8 cellular contexts compared by ENCODE assay signal in genomic region chr4:37685211-37685725, GRCh38. TPM values are rescaled to one million over a fixed set of nuclear protein-coding genes. Genes with fewer than 3 reads are reported as not detected.
A peak's percentile ranks its signal among the peaks of the same experiment; 100 is the strongest.
DNase-seq lines count a peak whose midpoint lies in the region; ATAC-seq and TF ChIP-seq lines count a peak whose summit lies in the region.

No MANE protein-coding gene starts in this region.

- H3K9ac ChIP-seq in liver (ENCODE audit: low read depth in 1 of 2, low read length in 2 of 2): peak overlapping the region; percentile 83 to 85
- peak overlapping the region; percentile 43 to 96 for H3K9ac ChIP-seq in stomach smooth muscle (ENCODE audit: low read length in 2 of 2)

- whole genome bisulfite sequencing in liver: 12% methylated on average over 10 of the region's 10 CpGs

- H3K36me3 ChIP-seq in Peyer's patch (no peaks in the 10 kb centered on the region), breast epithelium (no peaks in the 10 kb centered on the region), liver (ENCODE audit: control insufficient read depth in 4 of 4, insufficient read depth in 3 of 4, low read depth in 1 of 4, low read length in 3 of 4) (no peaks in the 10 kb centered on the region), stomach smooth muscle (ENCODE audit: control insufficient read depth in 2 of 2, insufficient read depth in 2 of 2, low read length in 2 of 2) (no peaks in the 10 kb centered on the region)

- TF ChIP-seq RAD21 in liver (IDR thresholded peaks at IDR 0.05): no peak

- DNase-seq in activated CD4-positive, CD25-positive, alpha-beta regulatory T cell treated with anti-CD3 and anti-CD28 coated beads, Interleukin-2, amount 50 U/mL, for 16 hours (ENCODE audit: low read depth, low spot score): peak; percentile 10
- no peak for DNase-seq in activated CD4-positive, CD25-positive, alpha-beta regulatory T cell treated with anti-CD3 and anti-CD28 coated beads, Interleukin-2, amount 50 U/mL, for 72 hours
- DNase-seq in Peyer's patch (peak in 2 of 3 donors; percentile 56 to 75), breast epithelium (ENCODE audit: low spot score in 2 of 2) (no peak), HUDEP-2 (lab: John Stamatoyannopoulos, UW; ENCODE audit: unreplicated experiment in 76 of 76) (no peak)

- H3K27ac ChIP-seq in Peyer's patch (peak overlapping the region; percentile 93 to 99 (median 98)), breast epithelium (peak overlapping the region; percentile 97 to 98), liver (ENCODE audit: low read depth in 1 of 2, low read length in 2 of 2) (peak overlapping the region; percentile 85 to 92), stomach smooth muscle (ENCODE audit: low read length) (peak overlapping the region; percentile 91)

- H3K4me3 ChIP-seq in Peyer's patch (peak overlapping the region; percentile 85 to 94 (median 90)), breast epithelium (peak overlapping the region; percentile 92 to 97 (median 95)), liver (ENCODE audit: low read depth in 1 of 3, low read length in 3 of 3) (peak overlapping the region; percentile 38 to 84 (median 75)), stomach smooth muscle (ENCODE audit: low read length in 2 of 2) (peak overlapping the region; percentile 83 to 92)

- ATAC-seq in GM18870 (IDR thresholded peaks at IDR 0.05; ENCODE audit: unreplicated experiment): no peak

- no peaks in the 10 kb centered on the region for H3K27me3 ChIP-seq in Peyer's patch
- no peaks in the 10 kb centered on the region for H3K27me3 ChIP-seq in breast epithelium
- no peaks in the 10 kb centered on the region for H3K27me3 ChIP-seq in liver (ENCODE audit: control insufficient read depth in 4 of 4, insufficient read depth in 4 of 4, low read length in 3 of 4)
- H3K27me3 ChIP-seq in stomach smooth muscle (ENCODE audit: control insufficient read depth in 1 of 2, insufficient read depth in 2 of 2, low read length in 2 of 2): no peaks in the 10 kb centered on the region

- no peaks in the 10 kb centered on the region for H3K9me3 ChIP-seq in Peyer's patch
- H3K9me3 ChIP-seq in breast epithelium: no peaks in the 10 kb centered on the region
- no peaks in the 10 kb centered on the region for H3K9me3 ChIP-seq in liver (ENCODE audit: control insufficient read depth in 4 of 4, low read length in 3 of 4)
- H3K9me3 ChIP-seq in stomach smooth muscle (ENCODE audit: control insufficient read depth in 2 of 2, low read length in 2 of 2): no peaks in the 10 kb centered on the region

- TF ChIP-seq POLR2A in Peyer's patch (IDR thresholded peaks at IDR 0.05) (no peak), breast epithelium (IDR thresholded peaks at IDR 0.05) (no peak)

- TF ChIP-seq CTCF in Peyer's patch (IDR thresholded peaks at IDR 0.05) (no peak), breast epithelium (IDR thresholded peaks at IDR 0.05) (no peak), liver (IDR thresholded peaks at IDR 0.05; ENCODE audit: low read depth, low read length, missing input control) (no peak)

- intact Hi-C loops in breast epithelium (cut with DNase I; ENCODE audit: low total_unique reads): loop anchor here (10.0 kb wide), 1 partner anchor 80 kb away; no protein-coding TSS in a partner anchor

- H3K4me1 ChIP-seq in Peyer's patch (peaks cover 0 to 34% (median 3%) of the 10 kb centered on the region in 4 donors), breast epithelium (no peaks in the 10 kb centered on the region), liver (ENCODE audit: control insufficient read depth in 4 of 4, insufficient read depth in 4 of 4, low read length in 3 of 4) (peaks cover 0 to 24% (median 15%) of the 10 kb centered on the region in 4 donors), stomach smooth muscle (ENCODE audit: control insufficient read depth, insufficient read depth, low read length) (peaks cover 22% of the 10 kb centered on the region)

TF ChIP-seq in liver, 16 proteins besides CTCF, POLR2A, EP300 and RAD21:
- no peak for TF ChIP-seq HNF4G (IDR thresholded peaks at IDR 0.05)

RNA-seq across cellular contexts. Expression of gene RELL1, which starts 0.9 kb away (rescaled TPM):
- total RNA-seq in Peyer's patch (10 to 100 TPM; 43.2 to 76.2 (median 55.8) TPM), breast epithelium (10 to 100 TPM; 68.5 to 88.8 (median 76.0) TPM), liver (10 to 100 TPM; 12.9 to 16.8 TPM)
- 1 to 10 TPM; 1.5 to 1.8 TPM for polyA plus RNA-seq in liver

Comparison
In these comparisons a context has a peak if more than half of its experiments do, and no peak if none do; other contexts are left out.
1. DNase-seq: peak in activated CD4-positive, CD25-positive, alpha-beta regulatory T cell treated with anti-CD3 and anti-CD28 coated beads, Interleukin-2, amount 50 U/mL, for 16 hours (single experiment) and Peyer's patch (2 of 3); none in activated CD4-positive, CD25-positive, alpha-beta regulatory T cell treated with anti-CD3 and anti-CD28 coated beads, Interleukin-2, amount 50 U/mL, for 72 hours (single experiment), breast epithelium (0 of 2) and HUDEP-2 (0 of 76).
2. Peak in every context shown above with its lines, with median percentiles within 50 percentile points of each other: H3K27ac ChIP-seq and H3K4me3 ChIP-seq.